ENCODE assay signal across 22 cellular contexts in genomic region chr13:73667756-73668155, GRCh38.
A peak's percentile ranks its signal among the peaks of the same experiment; 100 is the strongest.
DNase-seq lines count a peak whose midpoint lies in the region; ATAC-seq, FAIRE-seq and TF ChIP-seq lines count a peak whose summit lies in the region.
"Had no signal": no experiment of that assay in that cellular context is flagged by ENCODE, and none has a peak within 500 bp of the region (broad histone marks: within the 10 kb centered on the region; RNA-seq: fewer than 3 reads in every experiment).

No MANE protein-coding gene starts in this region.

- H3K4me3 ChIP-seq in LNCaP clone FGC (ENCODE audit: low read depth, low read length): no peak overlapping the region
- no peak overlapping the region for H3K4me3 ChIP-seq in heart right ventricle
- no peak overlapping the region for H3K4me3 ChIP-seq in small intestine (ENCODE audit: low read depth in 1 of 2, low read length in 2 of 2)
- H3K4me3 ChIP-seq: PC-9 had no signal

- intact Hi-C loops in heart right ventricle (cut with DNase I): no loop called here

- DNase-seq in LNCaP clone FGC (ENCODE audit: low read depth) (peak; percentile 65), heart right ventricle (no peak), small intestine (peak; percentile 77), NOMO-1 treated with dmso at 0.1 percent for 144 hours (lab: John Stamatoyannopoulos, UW; ENCODE audit: unreplicated experiment) (no peak), GM13976 (ENCODE audit: low spot score) (no peak)
- DNase-seq: Calu3; DMS79 treated with DMSO at 0.1 percent for 48 hours; GF-D8; H7; MV-4-11; NCI-H1105; NCI-H1436 treated with DMSO at 0.1 percent for 48 hours; NCI-H2029; NCI-H446 treated with DMSO at 0.1 percent for 48 hours; NCI-H526; NCI-H82; NK-92 treated with Interleukin-12 subunit alpha and Interleukin-12 subunit beta, amount 100 ng/mL, for 24 hours; PC-9; SHP77 had no signal

- H3K9me3 ChIP-seq in heart right ventricle (no peaks in the 10 kb centered on the region), small intestine (ENCODE audit: control insufficient read depth, low read depth) (no peaks in the 10 kb centered on the region)

- H3K36me3 ChIP-seq in heart right ventricle (no peaks in the 10 kb centered on the region), small intestine (ENCODE audit: control insufficient read depth in 2 of 2, insufficient read depth in 2 of 2, low read length in 2 of 2) (no peaks in the 10 kb centered on the region)

- in situ Hi-C loops in GM13976 (cut with MboI; ENCODE audit: low sequenced_read_pairs, unreplicated experiment): no loop called here

- WGBS in heart right ventricle, 2 donors: 37 to 42% methylated on average over 3 of the region's 3 CpGs
- WGBS in small intestine, 3 donors: 16 to 61% (median 49%) methylated on average over 3 of the region's 3 CpGs

- H3K27ac ChIP-seq in C4-2B (peak overlapping the region; percentile 42), heart right ventricle (no peak overlapping the region), small intestine (ENCODE audit: low read depth in 1 of 2, low read length in 1 of 2) (no peak overlapping the region)
- H3K27ac ChIP-seq: PC-9 had no signal

- FAIRE-seq in small intestine (lab: Jason Lieb, UNC): no peak
- FAIRE-seq: GM12891 had no signal

- ATAC-seq in heart right ventricle (peak in 5 of 8 donors; percentile 18 to 92 (median 51)), GM21717 (IDR thresholded peaks at IDR 0.05; ENCODE audit: unreplicated experiment) (no peak)

- H3K4me1 ChIP-seq in heart right ventricle: peaks cover 0 to 8% (median 0%) of the 10 kb centered on the region in 9 donors
- peaks cover 0 to 4% of the 10 kb centered on the region in 2 donors for H3K4me1 ChIP-seq in small intestine (ENCODE audit: control insufficient read depth in 2 of 2, insufficient read depth in 1 of 2, low read depth in 1 of 2, low read length in 1 of 2)

- H3K27me3 ChIP-seq in heart right ventricle (no peaks in the 10 kb centered on the region), small intestine (ENCODE audit: control insufficient read depth in 2 of 2, insufficient read depth in 2 of 2, low read length in 2 of 2) (no peaks in the 10 kb centered on the region)

- TF ChIP-seq CTCF in C4-2B (conservative IDR thresholded peaks at IDR 0.05): no peak
- no peak for TF ChIP-seq CTCF in LNCaP clone FGC (IDR thresholded peaks at IDR 0.05; ENCODE audit: control insufficient read depth, extremely low read depth, insufficient read depth)
- TF ChIP-seq CTCF in heart right ventricle (IDR thresholded peaks at IDR 0.05): no peak
- TF ChIP-seq CTCF in GM13976 (IDR thresholded peaks at IDR 0.05; ENCODE audit: borderline replicate concordance, control extremely low read depth, extremely low read depth, insufficient read depth, missing control alignments): no peak

Comparison
In these comparisons a context has a peak if more than half of its experiments do, and no peak if none do; other contexts are left out.
1. DNase-seq: peak in LNCaP clone FGC (single experiment) and small intestine (single experiment); none in heart right ventricle (0 of 2), NOMO-1 treated with dmso at 0.1 percent for 144 hours (single experiment) and GM13976 (single experiment).